ENCODE assay signal across 17 cellular contexts in the genomic region with DNA sequence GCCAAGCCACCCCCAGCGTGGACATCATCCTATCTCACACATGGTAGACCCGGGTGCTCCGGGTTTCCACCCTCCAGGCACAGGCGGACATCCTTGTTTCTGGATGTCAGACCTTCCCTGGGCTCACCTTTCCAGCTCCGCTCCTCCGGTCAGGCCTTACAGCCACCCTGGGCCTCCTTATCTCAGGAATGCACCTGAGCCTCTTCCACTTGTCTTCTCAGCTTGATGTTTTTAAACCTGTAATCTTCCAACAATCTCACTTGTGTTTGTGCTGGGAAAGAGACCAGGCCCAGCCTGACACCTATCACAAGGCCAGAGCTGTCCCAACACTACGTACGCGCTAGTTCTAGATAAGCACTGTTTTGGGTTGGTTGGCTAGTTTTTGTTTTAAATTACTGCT. TPM values are rescaled to one million over a fixed set of nuclear protein-coding genes. Genes with fewer than 3 reads are reported as not detected.
DNase-seq lines count a peak whose midpoint lies in the region; ATAC-seq, FAIRE-seq and TF ChIP-seq lines count a peak whose summit lies in the region.
"Had no signal": no experiment of that assay in that cellular context is flagged by ENCODE, and none has a peak within 500 bp of the region (broad histone marks: within the 10 kb centered on the region; RNA-seq: fewer than 3 reads in every experiment).

No MANE protein-coding gene starts in this region.

- H3K27me3 ChIP-seq in HCT116 (ENCODE audit: insufficient read depth, low read length) (no peaks in the 10 kb centered on the region), K562 (ENCODE audit: control insufficient read depth in 2 of 2, insufficient read depth in 2 of 2, low read length in 2 of 2) (no peaks in the 10 kb centered on the region), mesendoderm (ENCODE audit: insufficient read depth, low read length, poor library complexity) (no peaks in the 10 kb centered on the region)
- H3K27me3 ChIP-seq: Peyer's patch had no signal

- no peak for ATAC-seq in HCT116
- ATAC-seq in K562 = peak; percentile 69
- no peak for ATAC-seq in HG03521 (IDR thresholded peaks at IDR 0.05; ENCODE audit: unreplicated experiment)

- H3K4me3 ChIP-seq in HCT116 (replicated peaks in 1 of 2; ENCODE audit: low read depth in 1 of 2, low read length in 2 of 2) = no peak overlapping the region
- H3K4me3 ChIP-seq in K562 = no peak overlapping the region
- H3K4me3 ChIP-seq in mesendoderm (ENCODE audit: low read length) = no peak overlapping the region
- H3K4me3 ChIP-seq: Peyer's patch, SK-N-MC had no signal

- FAIRE-seq in K562 (lab: Jason Lieb, UNC) = no peak

- H3K9me3 ChIP-seq in HCT116 (ENCODE audit: control insufficient read depth in 1 of 2, insufficient read depth in 1 of 2, low read depth in 1 of 2, low read length in 2 of 2) (no peaks in the 10 kb centered on the region), K562 (replicated peaks; ENCODE audit: control insufficient read depth, insufficient read depth, low read depth, low read length) (no peaks in the 10 kb centered on the region)
- H3K9me3 ChIP-seq: Peyer's patch had no signal

- POLR2A ChIA-PET in HCT116 (lab: Charles Lee) = no interaction called here
- POLR2A ChIA-PET in K562 (lab: Yijun Ruan, JAX) = interaction anchor here (0.7 to 1.4 kb wide), 3 partner anchors 12 to 479 kb away, joined by 3 to 6 read pairs (median 3); no protein-coding TSS in a partner anchor

- no peaks in the 10 kb centered on the region for H3K9me2 ChIP-seq in HCT116 (ENCODE audit: insufficient read depth)

- H3K79me2 ChIP-seq in HCT116 (ENCODE audit: insufficient read depth, low read length) (no peaks in the 10 kb centered on the region), K562 (ENCODE audit: control insufficient read depth, insufficient read depth, low read length) (no peaks in the 10 kb centered on the region), mesendoderm (ENCODE audit: control insufficient read depth, insufficient read depth, low read length) (no peaks in the 10 kb centered on the region)

- TF ChIP-seq RAD21 in HCT116 (IDR thresholded peaks at IDR 0.05; ENCODE audit: low read depth) (no peak), K562 (CRISPR knock-in tag; conservative IDR thresholded peaks at IDR 0.05 in 1 of 2, IDR thresholded peaks at IDR 0.05 in 1 of 2) (no peak)

- H3K9me1 ChIP-seq in K562 (ENCODE audit: control insufficient read depth, insufficient read depth, low read length) = no peaks in the 10 kb centered on the region

- no peak overlapping the region for H3K9ac ChIP-seq in HCT116 (ENCODE audit: low read length)
- H3K9ac ChIP-seq in K562 (ENCODE audit: insufficient read depth in 1 of 2, low read depth in 2 of 2, low read length in 2 of 2) = no peak overlapping the region
- H3K9ac ChIP-seq in mesendoderm (ENCODE audit: low read length) = no peak overlapping the region

- H2AK5ac ChIP-seq in mesendoderm (ENCODE audit: low read length) = no peak overlapping the region

- no peaks in the 10 kb centered on the region for H3K27me3 Mint-ChIP-seq in type B pancreatic cell

- RAD21 ChIA-PET in HCT116 (lab: Charles Lee; ENCODE audit: low non-redundant PET in 1 of 2, low total read pairs in 2 of 2, uncharacterized antibody in 2 of 2, unreplicated experiment in 2 of 2) = no interaction called here

- no peak overlapping the region for H2BK120ac ChIP-seq in mesendoderm (ENCODE audit: low read depth, low read length)

- H3K23ac ChIP-seq in mesendoderm (ENCODE audit: low read length) = no peak overlapping the region

- no peak overlapping the region for H2BK5ac ChIP-seq in mesendoderm (ENCODE audit: low read length)

- in situ Hi-C loops in K562 (cut with MboI) = no loop called here
- in situ Hi-C loops in G401 (cut with HindIII; ENCODE audit: low sequenced_read_pairs) = no loop called here

- CTCF ChIA-PET in HCT116 (lab: Charles Lee) (no interaction called here), K562 (lab: Yijun Ruan, JAX; ENCODE audit: low intra/inter-chr PET ratio) (no interaction called here)

- H3K56ac ChIP-seq in mesendoderm (ENCODE audit: low read length) = no peak overlapping the region

- intact Hi-C loops in HCT116 (cut with micrococcal nuclease) = no loop called here
- intact Hi-C loops in K562 (cut with micrococcal nuclease) = no loop called here

- 40% methylated on average over 9 of the region's 9 CpGs for WGBS in K562 (ENCODE audit: insufficient coverage, low coverage, missing lambda C conversion rate)
- no CpG with 5 or more reads among the region's 9 CpGs for WGBS in mesendoderm (ENCODE audit: extremely low coverage, insufficient coverage, low lambda C conversion rate)

- peaks cover 11 to 13% of the 10 kb centered on the region in 2 experiments; a peak in 3 of 4 replicates for H3K36me3 ChIP-seq in HCT116 (ENCODE audit: control insufficient read depth in 1 of 2, insufficient read depth in 2 of 2, low read length in 2 of 2)
- peaks cover 7% of the 10 kb centered on the region; the same call in 2 of the 3 replicates for H3K36me3 ChIP-seq in K562 (ENCODE audit: control insufficient read depth, insufficient read depth, low read length)
- peaks cover 4% of the 10 kb centered on the region for H3K36me3 ChIP-seq in mesendoderm (ENCODE audit: control insufficient read depth, insufficient read depth, low read length)

- peaks cover 23% of the 10 kb centered on the region for H3K36me3 Mint-ChIP-seq in type B pancreatic cell
- H3K36me3 Mint-ChIP-seq: CD8-positive, alpha-beta memory T cell had no signal

- H4K8ac ChIP-seq in mesendoderm (ENCODE audit: low read depth, low read length) = no peak overlapping the region

- TF ChIP-seq EP300 in K562 (IDR thresholded peaks at IDR 0.05; ENCODE audit: low read length) = no peak

- H3K4me3 Mint-ChIP-seq in type B pancreatic cell = no peak overlapping the region
- H3K4me3 Mint-ChIP-seq: CD8-positive, alpha-beta memory T cell had no signal

- no peak overlapping the region for H2BK15ac ChIP-seq in mesendoderm (replicated peaks; ENCODE audit: low read depth)

- no peak overlapping the region for H3K4ac ChIP-seq in mesendoderm (ENCODE audit: low read depth, low read length)

- H3K79me1 ChIP-seq in mesendoderm (ENCODE audit: low read length) = peaks cover 2% of the 10 kb centered on the region

- BruUV-seq in HCT116 (replicated peaks; lab: Mats Ljungman, UMichigan) = TSS peak; percentile 15
- BruUV-seq in K562 (replicated peaks; lab: Mats Ljungman, UMichigan) = no TSS peak

- no peak overlapping the region for H3K4me2 ChIP-seq in HCT116 (ENCODE audit: low read length)
- H3K4me2 ChIP-seq in K562 (ENCODE audit: insufficient read depth, low read length) = no peak overlapping the region
- no peak overlapping the region for H3K4me2 ChIP-seq in mesendoderm (ENCODE audit: low read length)

- H3K27ac ChIP-seq in HCT116 (ENCODE audit: low read depth, low read length) (no peak overlapping the region), K562 (ENCODE audit: extremely low read depth, low read depth, low read length) (no peak overlapping the region; the same call in 2 of the 3 replicates), mesendoderm (ENCODE audit: low read depth, low read length) (no peak overlapping the region)
- H3K27ac ChIP-seq: Peyer's patch, SK-N-MC had no signal

- H3K27ac Mint-ChIP-seq in type B pancreatic cell = peak overlapping the region; percentile 46
- H3K27ac Mint-ChIP-seq: CD8-positive, alpha-beta memory T cell had no signal

- TF ChIP-seq CTCF in HCT116 (IDR thresholded peaks at IDR 0.05 in 2 of 3, conservative IDR thresholded peaks at IDR 0.05 in 1 of 3; ENCODE audit: borderline replicate concordance in 1 of 3, insufficient read depth in 1 of 3, low read depth in 2 of 3, low read length in 2 of 3) (no peak), K562 (IDR thresholded peaks at IDR 0.05 in 2 of 3, conservative IDR thresholded peaks at IDR 0.05 in 1 of 3; ENCODE audit: insufficient read depth in 2 of 3, low read depth in 1 of 3, low read length in 3 of 3) (no peak), type B pancreatic cell (conservative IDR thresholded peaks at IDR 0.05) (no peak)

- peaks cover 14 to 27% of the 10 kb centered on the region in 2 experiments for H3K4me1 ChIP-seq in HCT116 (ENCODE audit: control insufficient read depth in 1 of 2, insufficient read depth in 2 of 2, low read length in 2 of 2)
- H3K4me1 ChIP-seq in K562 (replicated peaks in 1 of 2; ENCODE audit: control insufficient read depth in 2 of 2, insufficient read depth in 2 of 2, low read length in 2 of 2) = peaks cover 19 to 35% of the 10 kb centered on the region in 2 experiments
- H3K4me1 ChIP-seq in mesendoderm (ENCODE audit: control insufficient read depth, low read depth, low read length) = no peaks in the 10 kb centered on the region
- H3K4me1 ChIP-seq: Peyer's patch had no signal

- no peaks in the 10 kb centered on the region for H3K4me1 Mint-ChIP-seq in type B pancreatic cell (ENCODE audit: unreplicated experiment)
- H3K4me1 Mint-ChIP-seq: CD8-positive, alpha-beta memory T cell had no signal

- no peak overlapping the region for H4K5ac ChIP-seq in mesendoderm (ENCODE audit: low read length)

- H3K9me3 Mint-ChIP-seq in type B pancreatic cell = no peaks in the 10 kb centered on the region
- H3K9me3 Mint-ChIP-seq: CD8-positive, alpha-beta memory T cell had no signal

- DNase-seq in HCT116 (ENCODE audit: low read depth, low spot score) (no peak), K562 (ENCODE audit: extremely low read depth in 1 of 4, low spot score in 3 of 4) (peak; percentile 39 to 58 (median 40)), mesendoderm (peak; percentile 75), type B pancreatic cell (ENCODE audit: extremely low spot score, unreplicated experiment) (no peak), G401 (ENCODE audit: low spot score) (no peak)
- DNase-seq in activated CD4-positive, alpha-beta T cell treated with anti-CD3 and anti-CD28 coated beads, Interleukin-2, amount 50 U/mL, for 48 hours = no peak
- DNase-seq: ACHN; C1 segment of cervical spinal cord; CD8-positive, alpha-beta memory T cell; DMS79; HCEC 1CT; NCI-H1105 treated with DMSO at 0.1 percent for 48 hours; NCI-H1694; NK-92 treated with Interleukin-12 subunit alpha and Interleukin-12 subunit beta, amount 100 ng/mL, for 24 hours; Peyer's patch had no signal

- no peak overlapping the region for H2AFZ ChIP-seq in HCT116 (ENCODE audit: low read depth, low read length, poor library complexity, severe bottlenecking)
- H2AFZ ChIP-seq in K562 (ENCODE audit: low read depth, low read length) = no peak overlapping the region

- no peak for TF ChIP-seq POLR2A in HCT116 (IDR thresholded peaks at IDR 0.05; ENCODE audit: borderline replicate concordance, extremely low read depth, insufficient read depth, insufficient read length)
- TF ChIP-seq POLR2A in K562 (conservative IDR thresholded peaks at IDR 0.05) = no peak

- H4K20me1 ChIP-seq in HCT116 (ENCODE audit: insufficient read depth) = no peaks in the 10 kb centered on the region
- no peaks in the 10 kb centered on the region for H4K20me1 ChIP-seq in K562 (replicated peaks; ENCODE audit: control insufficient read depth, insufficient read depth, low read length)

- no peak overlapping the region for H3K18ac ChIP-seq in mesendoderm (ENCODE audit: low read length)

RNA-seq across cellular contexts. Expression of a gene that starts 53.9 kb away (rescaled TPM):
- total RNA-seq in HCT116 (2021; ENCODE audit: unreplicated experiment) = 54.4 TPM
- 19.2 and 23.8 TPM in 2 replicates for polyA plus RNA-seq in HCT116 (2012)
- total RNA-seq in K562 (2011; cell fraction: chromatin; rRNA removed; ENCODE audit: low replicate concordance) = 57.2 and 75.5 TPM in 2 replicates
- 83.6 and 99.9 TPM in 2 replicates for total RNA-seq in K562 (2011; cell fraction: nucleolus; rRNA removed)
- total RNA-seq in K562 (2011; cell fraction: nucleoplasm; rRNA removed) = 105 and 115 TPM in 2 replicates
- 107 and 112 TPM in 2 replicates for total RNA-seq in K562 (2014; rRNA removed)
- 93.9 and 99.6 TPM in 2 replicates for total RNA-seq in K562 (2014; rRNA removed; fragmentation: Illumina TruSeq; extraction: Trizol)
- total RNA-seq in K562 (2015; rRNA removed; fragmentation: Illumina TruSeq; extraction: Trizol) = 85.4 and 86.4 TPM in 2 replicates
- 102 and 109 TPM in 2 replicates for total RNA-seq in K562 (2021)
- polyA plus RNA-seq in K562 (2011; rRNA removed) = 72.7 and 94.3 TPM in 2 replicates
- polyA plus RNA-seq in K562 (2011; cell fraction: cytosol; rRNA removed) = 39.7 and 62.8 TPM in 2 replicates
- polyA plus RNA-seq in K562 (2011; cell fraction: nucleus; rRNA removed) = 23.0 and 31.9 TPM in 2 replicates
- 56.0 and 68.5 TPM in 2 replicates for polyA plus RNA-seq in K562 (2012)
- 63.9 and 81.7 TPM in 2 replicates for polyA plus RNA-seq in K562 (2014; fragmentation: Illumina TruSeq; extraction: Trizol)
- 10 to 100 TPM; 18.7 to 22.7 TPM for polyA plus RNA-seq in K562 (2014; fragmentation: Nextera tagmentation; extraction: Ambion mirVana)
- 87.3 and 91.8 TPM in 2 replicates for polyA plus RNA-seq in K562 (2014; rRNA removed)
- polyA minus RNA-seq in K562 (2011; rRNA and poly(A)+ RNA removed) = 71.8 and 85.1 TPM in 2 replicates
- 49.1 and 56.2 TPM in 2 replicates for polyA minus RNA-seq in K562 (2011; cell fraction: cytosol; rRNA and poly(A)+ RNA removed)
- 37.6 and 47.0 TPM in 2 replicates for polyA minus RNA-seq in K562 (2011; cell fraction: nucleus; rRNA and poly(A)+ RNA removed)
- 73.5 TPM for polyA plus RNA-seq in mesendoderm (2013, experiment 1 of 2)
- polyA plus RNA-seq in mesendoderm (2013, experiment 2 of 2) = 72.3 TPM
- total RNA-seq in type B pancreatic cell (ENCODE audit: low replicate concordance) = 48.7 and 59.4 TPM in 2 replicates
- 115 and 137 TPM in 2 replicates for total RNA-seq in G401 (2014; rRNA removed; shearing (Covaris generic))

Comparison
In these comparisons a context has a peak if more than half of its experiments do, and no peak if none do; other contexts are left out.
1. DNase-seq: peak in K562 (4 of 4) and mesendoderm (single experiment); none in HCT116 (single experiment), type B pancreatic cell (single experiment), activated CD4-positive, alpha-beta T cell treated with anti-CD3 and anti-CD28 coated beads, Interleukin-2, amount 50 U/mL, for 48 hours (0 of 2) and G401 (single experiment).